ENCODE assay signal across 22 cellular contexts in the genomic region with DNA sequence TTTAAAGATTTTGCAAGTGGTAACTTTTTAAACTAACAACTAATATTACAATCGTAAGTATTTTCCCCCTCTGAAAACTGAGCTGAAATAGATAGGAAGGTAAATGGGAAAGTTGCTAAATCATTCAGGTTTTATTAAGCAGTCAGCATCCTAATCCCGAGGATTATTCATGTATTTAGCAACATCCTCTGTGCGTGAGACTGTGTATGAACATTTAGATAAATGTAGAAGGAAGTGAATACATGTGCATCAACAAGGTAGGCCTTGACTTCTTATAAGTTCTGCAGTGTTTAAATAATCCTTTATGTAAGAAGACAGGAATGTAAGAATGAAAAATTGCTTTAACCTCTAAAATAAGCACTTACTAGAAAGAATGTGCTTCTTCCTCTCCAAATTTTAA.
"Had no signal": no experiment of that assay in that cellular context is flagged by ENCODE, and none has a peak within 500 bp of the region (broad histone marks: within the 10 kb centered on the region; RNA-seq: fewer than 3 reads in every experiment).

No MANE protein-coding gene starts in this region.

- H3K4me3 ChIP-seq: gastroesophageal sphincter, heart right ventricle, lower lobe of right lung, right lobe of liver, testis, tibial artery had no signal

- FAIRE-seq: endometrium, keratinocyte had no signal

- H3K36me3 ChIP-seq: gastroesophageal sphincter, heart right ventricle, lower lobe of right lung, right lobe of liver, tibial artery had no signal

- ATAC-seq: effector memory CD8-positive, alpha-beta T cell; foreskin keratinocyte; gastroesophageal sphincter; heart right ventricle; left ventricle myocardium superior; lower lobe of right lung; natural killer cell; right lobe of liver; stimulated activated effector memory CD8-positive, alpha-beta T cell treated with anti-CD3 and anti-CD28 coated beads, Interleukin-12 subunit alpha, Interleukin-12 subunit beta, amount 100 ng/mL, for 72 hours; stimulated activated naive CD8-positive, alpha-beta T cell treated with anti-CD3 and anti-CD28 coated beads, Interleukin-15, Interleukin-2, amounts not matched to agents 100 U/mL and 50 U/mL, for 24 hours had no signal

- DNase-seq: cortex of kidney; effector memory CD8-positive, alpha-beta T cell; foreskin keratinocyte; glutamatergic neuron; heart right ventricle; hippocampal formation; immature natural killer cell; left ventricle myocardium superior; lower lobe of right lung; natural killer cell; right lobe of liver; stimulated activated CD4-positive, alpha-beta T cell treated with anti-CD3 and anti-CD28 coated beads, Interleukin-2, amount 100 ng/mL, for 24 hours; stimulated activated CD4-positive, alpha-beta T cell treated with anti-CD3 and anti-CD28 coated beads, Interleukin-4, amount 100 ng/mL, for 24 hours; stimulated activated naive CD8-positive, alpha-beta T cell treated with anti-CD3 and anti-CD28 coated beads, Interleukin-15, Interleukin-2, amounts not matched to agents 100 U/mL and 50 U/mL, for 24 hours; substantia nigra; testis; tibial artery had no signal

- H2AFZ ChIP-seq: parathyroid adenoma had no signal

- H3K27ac ChIP-seq: foreskin keratinocyte, gastroesophageal sphincter, heart right ventricle, lower lobe of right lung, parathyroid adenoma, right lobe of liver, testis, tibial artery had no signal

- H3K27me3 ChIP-seq: heart right ventricle, right lobe of liver, testis, tibial artery had no signal

- H3K4me1 ChIP-seq: foreskin keratinocyte, gastroesophageal sphincter, heart right ventricle, lower lobe of right lung, parathyroid adenoma, right lobe of liver, testis, tibial artery had no signal

- H3K9me3 ChIP-seq: gastroesophageal sphincter, heart right ventricle, lower lobe of right lung, right lobe of liver, testis, tibial artery had no signal

- H3K79me2 ChIP-seq: parathyroid adenoma had no signal

- H3K9ac ChIP-seq: parathyroid adenoma had no signal
